9 cellular contexts compared by ENCODE assay signal in genomic region chr12:117874842-117875434, GRCh38.
DNase-seq lines count a peak whose midpoint lies in the region; ATAC-seq, FAIRE-seq and TF ChIP-seq lines count a peak whose summit lies in the region.
"Had no signal": no experiment of that assay in that cellular context is flagged by ENCODE, and none has a peak within 500 bp of the region (broad histone marks: within the 10 kb centered on the region; RNA-seq: fewer than 3 reads in every experiment).

No MANE protein-coding gene starts in this region.

- no peaks in the 10 kb centered on the region for H3K36me3 ChIP-seq in SJCRH30
- no peaks in the 10 kb centered on the region for H3K36me3 ChIP-seq in aorta (ENCODE audit: control insufficient read depth in 1 of 2, insufficient read depth in 2 of 2, low read length in 1 of 2)

- intact Hi-C loops in Right ventricle myocardium superior (cut with DNase I) (loop anchor here (10.0 kb wide), 3 partner anchors 140 to 500 kb away; partner anchors contain the start of genes RFC5, SUDS3, TAOK3 and VSIG10), aorta (cut with DNase I) (loop anchor here (10.0 kb wide), 4 partner anchors 140 to 500 kb away; partner anchors contain the start of genes PEBP1 (in 2 of the 2), SUDS3 (in 2 of the 2), TAOK3 (in 2 of the 2) and RFC5 (in 1 of the 2))

- peaks cover 8% of the 10 kb centered on the region for H3K27me3 Mint-ChIP-seq in progenitor cell of endocrine pancreas

- no peaks in the 10 kb centered on the region for H3K27me3 ChIP-seq in SJCRH30
- H3K27me3 ChIP-seq in aorta (ENCODE audit: control insufficient read depth in 1 of 2, insufficient read depth in 2 of 2, low read length in 1 of 2): no peaks in the 10 kb centered on the region

- FAIRE-seq in GM12891 (lab: Jason Lieb, UNC): peak; percentile 78

- ATAC-seq in Right ventricle myocardium superior (ENCODE audit: poor library complexity): peak; percentile 89
- peak; percentile 82 for ATAC-seq in aorta (ENCODE audit: low FRiP score)

- TF ChIP-seq CTCF in progenitor cell of endocrine pancreas (IDR thresholded peaks at IDR 0.05; ENCODE audit: unreplicated experiment): peak; percentile 94

- no peak for TF ChIP-seq POLR2A in GM12891 (IDR thresholded peaks at IDR 0.05; ENCODE audit: low read depth, low read length)

- H3K36me3 Mint-ChIP-seq in progenitor cell of endocrine pancreas (ENCODE audit: insufficient read depth): no peaks in the 10 kb centered on the region

- H3K4me3 ChIP-seq in SJCRH30: no peak overlapping the region
- no peak overlapping the region for H3K4me3 ChIP-seq in aorta (ENCODE audit: low read length in 2 of 2)
- H3K4me3 ChIP-seq: skin epidermis had no signal

- 25% methylated on average over 19 of the region's 19 CpGs for WGBS in aorta, 2 donors

- no peaks in the 10 kb centered on the region for H3K4me1 ChIP-seq in SJCRH30
- no peaks in the 10 kb centered on the region for H3K4me1 ChIP-seq in aorta (ENCODE audit: control insufficient read depth in 1 of 2, insufficient read depth in 2 of 2, low read length in 2 of 2)

- DNase-seq in 8988T: peak; percentile 49
- DNase-seq in GM12891 (ENCODE audit: insufficient read length, low spot score): peak; percentile 47
- DNase-seq in LHCN-M2 (ENCODE audit: low read depth): peak; percentile 32
- peak; percentile 57 to 75 for DNase-seq in SJCRH30
- DNase-seq in activated naive CD4-positive, alpha-beta T cell treated with anti-CD3 and anti-CD28 coated beads, Interleukin-2, amount 50 U/mL, for 16 hours: peak; percentile 66
- peak; percentile 76 for DNase-seq in Right ventricle myocardium superior
- DNase-seq in progenitor cell of endocrine pancreas (ENCODE audit: low spot score, unreplicated experiment): peak; percentile 71
- peak; percentile 77 to 90 for DNase-seq in aorta

- no peaks in the 10 kb centered on the region for H3K9me3 Mint-ChIP-seq in progenitor cell of endocrine pancreas (ENCODE audit: low read depth)

- no peaks in the 10 kb centered on the region for H3K9me3 ChIP-seq in SJCRH30 (replicated peaks)
- H3K9me3 ChIP-seq in aorta (ENCODE audit: control insufficient read depth, low read length): no peaks in the 10 kb centered on the region

- H3K27ac ChIP-seq in SJCRH30 (no peak overlapping the region), aorta (ENCODE audit: low read depth in 1 of 2, low read length in 2 of 2) (no peak overlapping the region)
- H3K27ac ChIP-seq: skin epidermis had no signal

- H3K4me3 Mint-ChIP-seq in progenitor cell of endocrine pancreas (ENCODE audit: low read depth): no peak overlapping the region

- no peak overlapping the region for H3K27ac Mint-ChIP-seq in progenitor cell of endocrine pancreas

- H3K4me1 Mint-ChIP-seq in progenitor cell of endocrine pancreas (ENCODE audit: low read depth): peaks cover 4% of the 10 kb centered on the region

TF ChIP-seq in GM12891, 5 proteins besides CTCF, POLR2A, EP300 and RAD21:
- TF ChIP-seq TAF1 (IDR thresholded peaks at IDR 0.05; ENCODE audit: low read depth, low read length) (no peak), POU2F2 (IDR thresholded peaks at IDR 0.05; ENCODE audit: low read depth, low read length) (peak; percentile 22; the same call in 1 of the 2 replicates), POLR2AphosphoS5 (IDR thresholded peaks at IDR 0.05; ENCODE audit: low read depth, low read length) (no peak)

Comparison
In these comparisons a context has a peak if more than half of its experiments do, and no peak if none do; other contexts are left out.
1. DNase-seq: peak in every context shown above with its lines; median percentile 84 in aorta; 76 in Right ventricle myocardium superior; 71 in progenitor cell of endocrine pancreas; 66 in SJCRH30; 66 in activated naive CD4-positive, alpha-beta T cell treated with anti-CD3 and anti-CD28 coated beads, Interleukin-2, amount 50 U/mL, for 16 hours; 49 in 8988T; 47 in GM12891; 32 in LHCN-M2.